ENCODE assay signal across 27 cellular contexts in genomic region chr18:64131314-64131713, GRCh38. TPM values are rescaled to one million over a fixed set of nuclear protein-coding genes. Genes with fewer than 3 reads are reported as not detected.
"Had no signal": no experiment of that assay in that cellular context is flagged by ENCODE, and none has a peak within 500 bp of the region (broad histone marks: within the 10 kb centered on the region; RNA-seq: fewer than 3 reads in every experiment).

No MANE protein-coding gene starts in this region.

- H3K4me1 Mint-ChIP-seq: IgD-negative memory B cell, T-cell had no signal

- H3K27ac ChIP-seq: HL-60, KMS-11, RWPE1 had no signal

- H3K4me3 Mint-ChIP-seq: IgD-negative memory B cell; T-cell; T-helper 1 cell treated with Interleukin-12 subunit alpha and Interleukin-12 subunit beta and Interleukin-4 antibody, amounts not matched to agents 30 μg/mL and 1 μg/mL, for 36 hours had no signal

- H3K27ac Mint-ChIP-seq: IgD-negative memory B cell; T-cell; T-helper 1 cell treated with Interleukin-12 subunit alpha and Interleukin-12 subunit beta and Interleukin-4 antibody, amounts not matched to agents 30 μg/mL and 1 μg/mL, for 36 hours had no signal

- H3K9me2 ChIP-seq: SK-N-SH had no signal

- DNase-seq: Kasumi-1; MM.1S; NCI-H1092 treated with DMSO at 0.1 percent for 48 hours; NCI-H146; NCI-H187; NCI-H2029; NCI-H2081 treated with DMSO at 0.1 percent for 48 hours; NCI-H345; NCI-H446 treated with DMSO at 0.1 percent for 48 hours; NCI-H510A treated with DMSO at 0.1 percent for 48 hours; NCI-H526; NCI-H748 treated with DMSO at 0.1 percent for 48 hours; NK-92 treated with Interleukin-12 subunit alpha and Interleukin-12 subunit beta, amount 100 ng/mL, for 24 hours; PC-3; SK-N-SH; SW 1271; T-cell had no signal

- H3K4me3 ChIP-seq: K562 had no signal

- H3K9me3 Mint-ChIP-seq: IgD-negative memory B cell; T-helper 1 cell treated with Interleukin-12 subunit alpha and Interleukin-12 subunit beta and Interleukin-4 antibody, amounts not matched to agents 30 μg/mL and 1 μg/mL, for 36 hours had no signal

- H3K36me3 Mint-ChIP-seq: T-cell had no signal

- H3K27me3 Mint-ChIP-seq: IgD-negative memory B cell, T-cell had no signal

- H3K4me2 ChIP-seq: KMS-11, SK-N-SH had no signal

- ATAC-seq: K562, Panc1, PC-3, T-cell had no signal

RNA-seq across cellular contexts. Expression of gene LINC00305, which starts 17.6 kb away (rescaled TPM):
- total RNA-seq: K562, M059J, OCI-LY7, PC-3, SK-MEL-5, T-cell had no signal
- polyA plus RNA-seq: IgD-negative memory B cell, K562, SK-N-SH had no signal
